10 cellular contexts compared by ENCODE assay signal in the genomic region with DNA sequence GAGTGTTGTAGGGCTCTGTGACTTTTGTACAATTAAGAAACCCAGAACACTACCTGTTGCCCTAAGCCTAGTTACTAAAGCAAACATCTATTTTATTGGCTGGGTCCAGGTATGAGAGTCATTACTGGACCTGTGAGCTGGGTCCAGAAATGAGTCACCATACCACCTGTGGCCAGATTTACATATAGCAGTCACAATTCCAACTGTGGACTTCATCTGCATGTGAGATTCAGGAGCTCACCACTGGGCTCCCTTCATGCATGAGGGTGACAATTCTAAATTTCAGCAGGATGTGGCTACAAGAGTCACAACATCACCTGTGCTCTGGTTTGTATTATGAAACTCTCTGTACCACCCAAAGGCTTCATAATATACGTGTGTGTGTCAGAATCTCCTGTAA.
"Had no signal": no experiment of that assay in that cellular context is flagged by ENCODE, and none has a peak within 500 bp of the region (broad histone marks: within the 10 kb centered on the region; RNA-seq: fewer than 3 reads in every experiment).

No MANE protein-coding gene starts in this region.

- H3K9ac ChIP-seq: GM23248, KMS-11 had no signal

- H3K27ac Mint-ChIP-seq: HFFc6 had no signal

- H3K4me3 Mint-ChIP-seq: HFFc6 had no signal

- H3K4me3 ChIP-seq: GM23248, HAP-1 had no signal

- H3K4me2 ChIP-seq: KMS-11 had no signal

- H3K4me1 ChIP-seq: HAP-1 had no signal

- H3K36me3 ChIP-seq: HAP-1 had no signal

- ATAC-seq: HCT116 had no signal

- H2AFZ ChIP-seq: GM23248 had no signal

- FAIRE-seq: HTR-8/SVneo had no signal

- H3K27ac ChIP-seq: GM23248, KMS-11 had no signal

- DNase-seq: GM23248, GOT3, H7, HFFc6, IMR-90, KBM-7 had no signal
